Comparison of ENCODE assay signal across 11 cellular contexts in the genomic region with DNA sequence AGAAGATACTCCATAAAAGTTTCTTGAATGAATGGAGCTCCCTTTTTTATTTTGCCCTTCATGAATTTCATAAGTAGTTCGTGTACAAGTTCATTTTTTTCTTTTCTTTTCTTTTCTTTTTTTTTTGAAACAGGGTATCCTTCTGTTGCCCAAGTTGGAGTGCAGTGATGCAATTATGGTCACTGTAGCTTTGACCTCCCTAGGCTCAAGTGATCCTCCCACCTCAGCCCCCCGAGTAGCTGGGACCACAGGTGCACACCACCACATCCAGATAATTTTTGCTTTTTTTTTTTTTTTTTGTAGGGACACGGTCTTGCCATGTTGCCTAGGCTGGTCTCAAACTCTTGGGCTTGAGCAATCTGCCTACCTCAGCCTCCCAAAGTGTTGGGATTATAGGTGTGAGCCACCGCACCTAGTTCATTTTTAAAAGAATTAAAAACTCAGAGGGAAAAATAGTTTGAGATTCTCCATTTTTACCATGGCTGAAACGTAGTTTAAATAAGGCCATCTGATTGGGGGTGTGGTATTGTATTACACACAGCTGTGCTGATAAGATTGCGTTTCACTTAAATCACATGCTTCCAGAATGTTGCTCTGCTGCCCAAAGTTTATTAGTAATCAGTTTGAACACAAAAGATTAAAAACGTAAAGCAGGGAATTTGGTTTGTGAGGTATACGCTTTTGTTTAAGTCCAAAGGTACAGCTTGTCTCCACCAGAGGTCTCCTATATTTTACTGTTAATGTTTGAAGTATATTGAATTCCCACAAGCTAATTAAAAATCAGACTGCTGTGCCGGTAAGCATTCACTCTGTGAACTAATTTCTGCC.
A peak's percentile ranks its signal among the peaks of the same experiment; 100 is the strongest.
DNase-seq lines count a peak whose midpoint lies in the region; ATAC-seq and TF ChIP-seq lines count a peak whose summit lies in the region.
"Had no signal": no experiment of that assay in that cellular context is flagged by ENCODE, and none has a peak within 500 bp of the region (broad histone marks: within the 10 kb centered on the region; RNA-seq: fewer than 3 reads in every experiment).

No MANE protein-coding gene starts in this region.

- peaks cover 2% of the 10 kb centered on the region for H3K27me3 Mint-ChIP-seq in GM23338 (ENCODE audit: insufficient read depth, low read depth, poor library complexity)
- H3K27me3 Mint-ChIP-seq in nephron progenitor cell (ENCODE audit: low read depth, poor library complexity) = peaks cover 6% of the 10 kb centered on the region

- ATAC-seq in GM23338 (no peak), GM19397 (IDR thresholded peaks at IDR 0.05; ENCODE audit: unreplicated experiment) (no peak), esophagus mucosa (no peak)

- H3F3A ChIP-seq in GM23338 (replicated peaks; ENCODE audit: low read depth) (no peaks in the 10 kb centered on the region), PC-9 (ENCODE audit: insufficient read depth, low read depth) (peaks cover 23% of the 10 kb centered on the region; the same call in 1 of the 2 replicates)

- no peaks in the 10 kb centered on the region for H3K79me2 ChIP-seq in GM23338 (replicated peaks; ENCODE audit: insufficient read depth)
- no peaks in the 10 kb centered on the region for H3K79me2 ChIP-seq in PC-9 (ENCODE audit: low read depth)

- peaks cover 15% of the 10 kb centered on the region for H3K4me1 Mint-ChIP-seq in GM23338
- peaks cover 82% of the 10 kb centered on the region for H3K4me1 Mint-ChIP-seq in nephron progenitor cell

- no peak overlapping the region for H3K4me3 ChIP-seq in GM23338
- H3K4me3 ChIP-seq in PC-9 = no peak overlapping the region

- POLR2A ChIA-PET in PC-9 (lab: Charles Lee; ENCODE audit: unreplicated experiment) = no interaction called here

- H3K27ac ChIP-seq in GM23338 (ENCODE audit: low read depth) = no peak overlapping the region
- no peak overlapping the region for H3K27ac ChIP-seq in PC-9
- H3K27ac ChIP-seq: neutrophil had no signal

- no peaks in the 10 kb centered on the region for H3K9me3 ChIP-seq in PC-9 (ENCODE audit: insufficient read depth, low read depth)
- H3K9me3 ChIP-seq: neutrophil had no signal

- H3K9me2 ChIP-seq in GM23338 (ENCODE audit: insufficient read depth) (no peaks in the 10 kb centered on the region), PC-9 (ENCODE audit: insufficient read depth) (no peaks in the 10 kb centered on the region)

- H4K20me1 ChIP-seq in GM23338 (replicated peaks; ENCODE audit: insufficient read depth) (no peaks in the 10 kb centered on the region), PC-9 (ENCODE audit: insufficient read depth) (no peaks in the 10 kb centered on the region)

- no peaks in the 10 kb centered on the region for H3K36me3 Mint-ChIP-seq in GM23338 (ENCODE audit: low read depth)
- no peaks in the 10 kb centered on the region for H3K36me3 Mint-ChIP-seq in nephron progenitor cell (ENCODE audit: low read depth)

- no peaks in the 10 kb centered on the region for H3K9me3 Mint-ChIP-seq in GM23338
- H3K9me3 Mint-ChIP-seq in nephron progenitor cell = no peaks in the 10 kb centered on the region

- no TSS peak for BruUV-seq in PC-9 (replicated peaks; lab: Mats Ljungman, UMichigan)

- H3K27me3 ChIP-seq in GM23338 (ENCODE audit: insufficient read depth) (no peaks in the 10 kb centered on the region), PC-9 (ENCODE audit: insufficient read depth, low read depth) (no peaks in the 10 kb centered on the region)
- H3K27me3 ChIP-seq: neutrophil had no signal

- CTCF ChIA-PET in PC-9 (lab: Charles Lee) = no interaction called here

- H3K4me3 Mint-ChIP-seq in GM23338 = no peak overlapping the region
- H3K4me3 Mint-ChIP-seq in nephron progenitor cell = no peak overlapping the region

- H3K4me2 ChIP-seq in GM23338 = no peak overlapping the region
- H3K4me2 ChIP-seq in PC-9 = no peak overlapping the region

- TF ChIP-seq CTCF in GM23338 (conservative IDR thresholded peaks at IDR 0.05; ENCODE audit: low read depth in 2 of 2) = no peak
- 0 out of 2 replicates have a peak, but pooled peaks have one; percentile 11 for TF ChIP-seq CTCF in PC-9 (conservative IDR thresholded peaks at IDR 0.05)
- TF ChIP-seq CTCF in nephron progenitor cell (IDR thresholded peaks at IDR 0.05) = no peak

- H2AFZ ChIP-seq in GM23338 (no peak overlapping the region), PC-9 (no peak overlapping the region)

- H3K36me3 ChIP-seq in GM23338 (ENCODE audit: insufficient read depth) (no peaks in the 10 kb centered on the region), PC-9 (ENCODE audit: low read depth) (no peaks in the 10 kb centered on the region)

- 0 out of 2 replicates have a peak overlapping the region, but pooled peaks have one; percentile 23 for H3K27ac Mint-ChIP-seq in GM23338
- peak overlapping the region; percentile 32 for H3K27ac Mint-ChIP-seq in nephron progenitor cell

- DNase-seq in GM23338 (ENCODE audit: low spot score) (no peak), PC-9 (no peak), dermis blood vessel endothelial cell (peak; percentile 45), nephron progenitor cell (no peak), Kasumi-1 (lab: John Stamatoyannopoulos, UW) (no peak)
- DNase-seq: cerebellar nuclear complex, H7, NCI-H187 treated with DMSO at 0.1 percent for 48 hours had no signal

- intact Hi-C loops in PC-9 (cut with micrococcal nuclease; ENCODE audit: unreplicated experiment) = no loop called here

- H3K4me1 ChIP-seq in GM23338 (ENCODE audit: insufficient read depth) = peaks cover 4% of the 10 kb centered on the region; the same call in 1 of the 2 replicates
- H3K4me1 ChIP-seq in PC-9 (replicated peaks; ENCODE audit: insufficient read depth) = peaks cover 26% of the 10 kb centered on the region

TF ChIP-seq in GM23338, 12 proteins besides CTCF, POLR2A, EP300 and RAD21 (continues in another document):
- TF ChIP-seq NANOG (IDR thresholded peaks at IDR 0.05; ENCODE audit: borderline replicate concordance) = no peak
- TF ChIP-seq, protein P1, sequence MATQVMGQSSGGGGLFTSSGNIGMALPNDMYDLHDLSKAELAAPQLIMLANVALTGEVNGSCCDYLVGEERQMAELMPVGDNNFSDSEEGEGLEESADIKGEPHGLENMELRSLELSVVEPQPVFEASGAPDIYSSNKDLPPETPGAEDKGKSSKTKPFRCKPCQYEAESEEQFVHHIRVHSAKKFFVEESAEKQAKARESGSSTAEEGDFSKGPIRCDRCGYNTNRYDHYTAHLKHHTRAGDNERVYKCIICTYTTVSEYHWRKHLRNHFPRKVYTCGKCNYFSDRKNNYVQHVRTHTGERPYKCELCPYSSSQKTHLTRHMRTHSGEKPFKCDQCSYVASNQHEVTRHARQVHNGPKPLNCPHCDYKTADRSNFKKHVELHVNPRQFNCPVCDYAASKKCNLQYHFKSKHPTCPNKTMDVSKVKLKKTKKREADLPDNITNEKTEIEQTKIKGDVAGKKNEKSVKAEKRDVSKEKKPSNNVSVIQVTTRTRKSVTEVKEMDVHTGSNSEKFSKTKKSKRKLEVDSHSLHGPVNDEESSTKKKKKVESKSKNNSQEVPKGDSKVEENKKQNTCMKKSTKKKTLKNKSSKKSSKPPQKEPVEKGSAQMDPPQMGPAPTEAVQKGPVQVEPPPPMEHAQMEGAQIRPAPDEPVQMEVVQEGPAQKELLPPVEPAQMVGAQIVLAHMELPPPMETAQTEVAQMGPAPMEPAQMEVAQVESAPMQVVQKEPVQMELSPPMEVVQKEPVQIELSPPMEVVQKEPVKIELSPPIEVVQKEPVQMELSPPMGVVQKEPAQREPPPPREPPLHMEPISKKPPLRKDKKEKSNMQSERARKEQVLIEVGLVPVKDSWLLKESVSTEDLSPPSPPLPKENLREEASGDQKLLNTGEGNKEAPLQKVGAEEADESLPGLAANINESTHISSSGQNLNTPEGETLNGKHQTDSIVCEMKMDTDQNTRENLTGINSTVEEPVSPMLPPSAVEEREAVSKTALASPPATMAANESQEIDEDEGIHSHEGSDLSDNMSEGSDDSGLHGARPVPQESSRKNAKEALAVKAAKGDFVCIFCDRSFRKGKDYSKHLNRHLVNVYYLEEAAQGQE (IDR thresholded peaks at IDR 0.05; ENCODE audit: unreplicated experiment) = no peak
- TF ChIP-seq EZH2phosphoT487 (IDR thresholded peaks at IDR 0.05; ENCODE audit: unreplicated experiment) = no peak
- TF ChIP-seq ZNF114 (CRISPR knock-in tag; IDR thresholded peaks at IDR 0.05) = no peak
- TF ChIP-seq, protein P2, sequence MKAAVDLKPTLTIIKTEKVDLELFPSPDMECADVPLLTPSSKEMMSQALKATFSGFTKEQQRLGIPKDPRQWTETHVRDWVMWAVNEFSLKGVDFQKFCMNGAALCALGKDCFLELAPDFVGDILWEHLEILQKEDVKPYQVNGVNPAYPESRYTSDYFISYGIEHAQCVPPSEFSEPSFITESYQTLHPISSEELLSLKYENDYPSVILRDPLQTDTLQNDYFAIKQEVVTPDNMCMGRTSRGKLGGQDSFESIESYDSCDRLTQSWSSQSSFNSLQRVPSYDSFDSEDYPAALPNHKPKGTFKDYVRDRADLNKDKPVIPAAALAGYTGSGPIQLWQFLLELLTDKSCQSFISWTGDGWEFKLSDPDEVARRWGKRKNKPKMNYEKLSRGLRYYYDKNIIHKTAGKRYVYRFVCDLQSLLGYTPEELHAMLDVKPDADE (IDR thresholded peaks at IDR 0.05) = no peak
- no peak for TF ChIP-seq STAT1 (IDR thresholded peaks at IDR 0.05; ENCODE audit: unreplicated experiment)
